15 cellular contexts compared by ENCODE assay signal in genomic region chr7:77540402-77540822, GRCh38. TPM values are rescaled to one million over a fixed set of nuclear protein-coding genes. Genes with fewer than 3 reads are reported as not detected.
DNase-seq lines count a peak whose midpoint lies in the region; FAIRE-seq and TF ChIP-seq lines count a peak whose summit lies in the region.
"Had no signal": no experiment of that assay in that cellular context is flagged by ENCODE, and none has a peak within 500 bp of the region (broad histone marks: within the 10 kb centered on the region; RNA-seq: fewer than 3 reads in every experiment).

No MANE protein-coding gene starts in this region.

- BruUV-seq in PC-9 (replicated peaks; lab: Mats Ljungman, UMichigan): no TSS peak
- BruUV-seq in endothelial cell of umbilical vein (replicated peaks; lab: Mats Ljungman, UMichigan): no TSS peak

- H3K79me2 ChIP-seq in PC-9 (ENCODE audit: low read depth) (peaks cover 90% of the 10 kb centered on the region), endothelial cell of umbilical vein (ENCODE audit: control insufficient read depth, insufficient read depth, low read length) (peaks cover 76% of the 10 kb centered on the region)

- POLR2A ChIA-PET in PC-9 (lab: Charles Lee; ENCODE audit: unreplicated experiment) (no interaction called here), endothelial cell of umbilical vein (lab: Charles Lee) (interaction anchor here (0.7 kb wide), 1 partner anchor 16 kb away, joined by 3 read pairs; no protein-coding TSS in a partner anchor)

- intact Hi-C loops in PC-9 (cut with micrococcal nuclease; ENCODE audit: unreplicated experiment) (no loop called here), endothelial cell of umbilical vein (cut with micrococcal nuclease) (loop anchor here (1.0 kb wide), 1 partner anchor 8 kb away; no protein-coding TSS in a partner anchor)

- no peak overlapping the region for H3K27ac Mint-ChIP-seq in neural crest cell (ENCODE audit: unreplicated experiment)

- H3K9ac ChIP-seq in endothelial cell of umbilical vein (replicated peaks; ENCODE audit: extremely low read depth, insufficient read depth, low read length): no peak overlapping the region

- peaks cover 40% of the 10 kb centered on the region for H3K4me1 ChIP-seq in PC-9 (replicated peaks; ENCODE audit: insufficient read depth)
- H3K4me1 ChIP-seq in endothelial cell of umbilical vein (ENCODE audit: control insufficient read depth, extremely low read depth, insufficient read depth, low read length): peaks cover 35% of the 10 kb centered on the region
- H3K4me1 ChIP-seq: prostate gland had no signal

- no peaks in the 10 kb centered on the region for H3K9me2 ChIP-seq in PC-9 (ENCODE audit: insufficient read depth)

- H3K4me3 ChIP-seq in PC-9 (peak overlapping the region; percentile 83), endothelial cell of umbilical vein (replicated peaks in 1 of 3; ENCODE audit: insufficient read depth in 1 of 3, low read depth in 1 of 3, low read length in 3 of 3) (peak overlapping the region in 1 of 3 experiments; percentile 95)
- H3K4me3 ChIP-seq: prostate gland, SK-N-MC had no signal

- peak overlapping the region; percentile 97 for H3K4me3 Mint-ChIP-seq in neural crest cell

- H3K9me3 ChIP-seq in PC-9 (ENCODE audit: insufficient read depth, low read depth): no peaks in the 10 kb centered on the region
- H3K9me3 ChIP-seq in endothelial cell of umbilical vein (replicated peaks; ENCODE audit: control insufficient read depth, insufficient read depth, low read length): no peaks in the 10 kb centered on the region
- H3K9me3 ChIP-seq: prostate gland, upper lobe of left lung had no signal

- no peak overlapping the region for H2AFZ ChIP-seq in PC-9
- no peak overlapping the region for H2AFZ ChIP-seq in endothelial cell of umbilical vein (ENCODE audit: low read depth, low read length)

- H3K27ac ChIP-seq in PC-9 (peak overlapping the region; percentile 96), endothelial cell of umbilical vein (ENCODE audit: insufficient read depth, low read depth, low read length) (peak overlapping the region; percentile 99)
- H3K27ac ChIP-seq: prostate gland, SK-N-MC had no signal

- no peak for TF ChIP-seq CTCF in PC-9 (conservative IDR thresholded peaks at IDR 0.05)
- TF ChIP-seq CTCF in endothelial cell of umbilical vein (IDR thresholded peaks at IDR 0.05; ENCODE audit: extremely low read depth in 1 of 2, insufficient read depth in 1 of 2, low read depth in 1 of 2, low read length in 2 of 2): no peak
- no peak for TF ChIP-seq CTCF in neural crest cell (conservative IDR thresholded peaks at IDR 0.05)
- no peak for TF ChIP-seq CTCF in D721Med (IDR thresholded peaks at IDR 0.05; ENCODE audit: insufficient read depth, missing control alignments)

- H3K27me3 ChIP-seq in PC-9 (ENCODE audit: insufficient read depth, low read depth) (no peaks in the 10 kb centered on the region), endothelial cell of umbilical vein (ENCODE audit: control insufficient read depth in 2 of 2, insufficient read depth in 2 of 2, low read length in 2 of 2) (no peaks in the 10 kb centered on the region)
- H3K27me3 ChIP-seq: upper lobe of left lung had no signal

- DNase-seq in Caki2 (ENCODE audit: low read depth): peak; percentile 35
- DNase-seq in PC-9: peak in 1 of 2 experiments; percentile 53
- DNase-seq in endothelial cell of umbilical vein (ENCODE audit: low read depth, low spot score): peak; percentile 29
- no peak for DNase-seq in neural crest cell (ENCODE audit: low read depth, low spot score)
- no peak for DNase-seq in D721Med (ENCODE audit: insufficient read length, low spot score)
- no peak for DNase-seq in NCI-H526 (lab: John Stamatoyannopoulos, UW)
- no peak for DNase-seq in amygdala (lab: John Stamatoyannopoulos, UW)
- DNase-seq in NCI-H2196 (lab: John Stamatoyannopoulos, UW; ENCODE audit: unreplicated experiment): no peak
- DNase-seq: activated B cell treated with CpG ODN at 0.5 μM for 24 hours; MV-4-11; stimulated activated CD8-positive, alpha-beta memory T cell treated with anti-CD3 and anti-CD28 coated beads, Interleukin-4, amount 100 ng/mL, for 48 hours; upper lobe of left lung had no signal

- dilution Hi-C loops in endothelial cell of umbilical vein (cut with MboI; ENCODE audit: extremely low pct_ligation_motif_present, low sequenced_read_pairs): no loop called here

- H3K27me3 Mint-ChIP-seq in neural crest cell (ENCODE audit: low read depth): peaks cover 4% of the 10 kb centered on the region
- H3K27me3 Mint-ChIP-seq: activated B cell treated with CpG ODN at 0.5 μM for 24 hours; activated naive CD4-positive, alpha-beta T cell treated with anti-CD3 and anti-CD28 coated beads, Interleukin-2, amount 50 U/mL, for 24 hours had no signal

- peaks cover 16% of the 10 kb centered on the region for H3K36me3 Mint-ChIP-seq in neural crest cell (ENCODE audit: low read depth)
- H3K36me3 Mint-ChIP-seq: activated naive CD4-positive, alpha-beta T cell treated with anti-CD3 and anti-CD28 coated beads, Interleukin-2, amount 50 U/mL, for 24 hours had no signal

- H3K36me3 ChIP-seq in PC-9 (ENCODE audit: low read depth) (peaks cover 28% of the 10 kb centered on the region), endothelial cell of umbilical vein (ENCODE audit: control insufficient read depth in 2 of 2, extremely low read depth in 1 of 2, insufficient read depth in 2 of 2, low read length in 2 of 2) (peaks cover 0 to 2% of the 10 kb centered on the region in 2 experiments)
- H3K36me3 ChIP-seq: prostate gland, upper lobe of left lung had no signal

- peak overlapping the region; percentile 95 for H3K4me2 ChIP-seq in PC-9
- peak overlapping the region; percentile 99 for H3K4me2 ChIP-seq in endothelial cell of umbilical vein (ENCODE audit: insufficient read depth, low read length)

- FAIRE-seq in endothelial cell of umbilical vein (lab: Jason Lieb, UNC) (no peak), D721Med (lab: Jason Lieb, UNC) (no peak)

- H3K9me3 Mint-ChIP-seq in neural crest cell: no peaks in the 10 kb centered on the region
- H3K9me3 Mint-ChIP-seq: activated B cell treated with CpG ODN at 0.5 μM for 24 hours; activated naive CD4-positive, alpha-beta T cell treated with anti-CD3 and anti-CD28 coated beads, Interleukin-2, amount 50 U/mL, for 24 hours had no signal

- H4K20me1 ChIP-seq in PC-9 (ENCODE audit: insufficient read depth): peaks cover 33% of the 10 kb centered on the region
- peaks cover 17% of the 10 kb centered on the region for H4K20me1 ChIP-seq in endothelial cell of umbilical vein (replicated peaks; ENCODE audit: control insufficient read depth, extremely low read depth, insufficient read depth, low read length)

- in situ Hi-C loops in Caki2 (cut with HindIII; ENCODE audit: low pct_unique_long_range_greater_than_20kb, low sequenced_read_pairs): no loop called here

- CTCF ChIA-PET in PC-9 (lab: Charles Lee): interaction anchor here (0.5 to 0.7 kb wide), 2 partner anchors 116 to 258 kb away, joined by 3 to 5 read pairs; partner anchors contain the start of gene TMEM60
- CTCF ChIA-PET in endothelial cell of umbilical vein (lab: Charles Lee): interaction anchor here (0.7 to 2.9 kb wide), 4 partner anchors 8 to 127 kb away, joined by 3 to 17 read pairs (median 4); no protein-coding TSS in a partner anchor

- peaks cover 52% of the 10 kb centered on the region for H3K4me1 Mint-ChIP-seq in neural crest cell

- H3F3A ChIP-seq in PC-9 (ENCODE audit: insufficient read depth, low read depth): peaks cover 48% of the 10 kb centered on the region

- no peak for TF ChIP-seq POLR2A in endothelial cell of umbilical vein (IDR thresholded peaks at IDR 0.05; ENCODE audit: low read depth, low read length)

- no peaks in the 10 kb centered on the region for H3K9me1 ChIP-seq in endothelial cell of umbilical vein (replicated peaks; ENCODE audit: control insufficient read depth, extremely low read depth, insufficient read depth, low read length)

TF ChIP-seq in endothelial cell of umbilical vein, 7 proteins besides CTCF, POLR2A, EP300 and RAD21:
- TF ChIP-seq JUN (IDR thresholded peaks at IDR 0.05; ENCODE audit: borderline replicate concordance, insufficient read depth, insufficient read length, low read depth): no peak
- TF ChIP-seq MYC (IDR thresholded peaks at IDR 0.05; ENCODE audit: low read depth, low read length): no peak
- TF ChIP-seq FOS (IDR thresholded peaks at IDR 0.05; ENCODE audit: borderline replicate concordance, insufficient read depth, low read length): no peak
- TF ChIP-seq MAX (IDR thresholded peaks at IDR 0.05; ENCODE audit: insufficient read depth, insufficient read length): no peak
- no peak for TF ChIP-seq EZH2 (IDR thresholded peaks at IDR 0.05; ENCODE audit: borderline replicate concordance, low read depth, low read length, severe bottlenecking)
- TF ChIP-seq GATA2 (IDR thresholded peaks at IDR 0.05; ENCODE audit: insufficient read depth, insufficient read length, low read depth, low read length): no peak
- TF ChIP-seq POLR2AphosphoS5 (IDR thresholded peaks at IDR 0.05; ENCODE audit: insufficient read depth, low read depth, low read length): no peak

RNA-seq across cellular contexts. Expression of gene PTPN12, which starts 3.3 kb away (rescaled TPM):
- total RNA-seq in Caki2 (2014; rRNA removed; shearing (Covaris generic); ENCODE audit: low replicate concordance): 19.0 and 22.5 TPM in 2 replicates
- 91.1 and 118 TPM in 2 replicates for total RNA-seq in PC-9 (2021)
- total RNA-seq in endothelial cell of umbilical vein: 132 and 137 TPM in 2 replicates
- polyA plus RNA-seq in endothelial cell of umbilical vein: 28.7 and 30.6 TPM in 2 replicates
- 51.7 and 55.0 TPM in 2 replicates for polyA plus RNA-seq in endothelial cell of umbilical vein (2011; cell fraction: cytosol; rRNA removed)
- polyA plus RNA-seq in endothelial cell of umbilical vein (2011; cell fraction: nucleus; rRNA removed): 69.0 and 76.5 TPM in 2 replicates
- polyA plus RNA-seq in endothelial cell of umbilical vein (2012): 58.6 and 83.5 TPM in 2 replicates
- polyA minus RNA-seq in endothelial cell of umbilical vein: 84.4 and 88.2 TPM in 2 replicates
- 17.4 TPM for polyA minus RNA-seq in endothelial cell of umbilical vein (2011; cell fraction: cytosol; rRNA and poly(A)+ RNA removed)
- 143 and 200 TPM in 2 replicates for polyA minus RNA-seq in endothelial cell of umbilical vein (2011; cell fraction: nucleus; rRNA and poly(A)+ RNA removed)
- 88.2 and 91.1 TPM in 2 replicates for total RNA-seq in neural crest cell

Comparison
In these comparisons a context has a peak if more than half of its experiments do, and no peak if none do; other contexts are left out.
1. DNase-seq: peak in Caki2 (single experiment) and endothelial cell of umbilical vein (single experiment); none in neural crest cell (single experiment), D721Med (single experiment), NCI-H526 (0 of 2), amygdala (0 of 56) and NCI-H2196 (single experiment).